ENCODE assay signal across 28 cellular contexts in the genomic region with DNA sequence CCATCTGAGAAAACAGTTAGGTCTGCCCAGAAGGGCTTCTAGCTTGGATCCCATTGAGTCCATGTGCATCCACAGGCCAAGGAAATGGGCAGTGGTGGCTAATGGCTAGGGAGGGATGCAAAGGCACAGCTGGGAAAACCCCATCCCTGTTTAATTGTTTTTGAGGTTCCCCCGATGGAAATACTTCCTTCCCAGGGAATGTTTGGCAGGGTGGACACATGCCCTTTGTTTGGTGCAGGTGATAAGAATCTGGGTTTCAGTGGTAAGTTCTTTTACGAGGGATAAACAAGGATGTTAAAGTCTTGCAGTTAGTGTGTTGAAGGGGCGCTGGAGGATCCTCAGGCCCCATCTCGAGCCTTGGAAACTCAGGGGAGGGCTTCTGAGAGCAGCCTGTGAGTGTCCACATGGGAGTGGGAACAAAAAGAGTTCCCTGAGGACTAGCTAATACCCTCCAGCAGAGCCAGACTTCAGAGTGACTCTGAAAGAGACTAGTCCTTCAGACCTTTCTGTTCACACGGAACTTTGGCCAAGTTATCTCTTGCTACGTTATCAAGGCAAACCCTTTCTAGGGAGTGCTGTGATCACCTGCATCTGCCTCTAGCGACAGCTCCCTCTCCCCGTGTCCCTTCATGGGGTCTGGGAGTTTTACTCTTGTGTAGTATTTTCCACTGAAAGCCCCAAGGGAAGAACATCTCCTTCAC. TPM values are rescaled to one million over a fixed set of nuclear protein-coding genes. Genes with fewer than 3 reads are reported as not detected.
DNase-seq lines count a peak whose midpoint lies in the region; ATAC-seq, FAIRE-seq and TF ChIP-seq lines count a peak whose summit lies in the region.
"Had no signal": no experiment of that assay in that cellular context is flagged by ENCODE, and none has a peak within 500 bp of the region (broad histone marks: within the 10 kb centered on the region; RNA-seq: fewer than 3 reads in every experiment).

No MANE protein-coding gene starts in this region.

- peaks cover 32% of the 10 kb centered on the region for H3K4me1 ChIP-seq in cardiac muscle cell (ENCODE audit: low read depth)
- peaks cover 5% of the 10 kb centered on the region for H3K4me1 ChIP-seq in mammary epithelial cell (ENCODE audit: insufficient read depth, low read length)
- H3K4me1 ChIP-seq in tibial artery: peaks cover 0 to 99% (median 36%) of the 10 kb centered on the region in 4 donors
- H3K4me1 ChIP-seq: lower lobe of right lung, uterus had no signal

- no peak overlapping the region for H3K4me2 ChIP-seq in mammary epithelial cell (ENCODE audit: insufficient read depth, low read depth, low read length)
- H3K4me2 ChIP-seq: KMS-11, SK-N-SH had no signal

- in situ Hi-C loops in mammary epithelial cell (cut with MboI; ENCODE audit: low sequenced_read_pairs in 2 of 2): no loop called here

- no peak overlapping the region for H3K9ac ChIP-seq in mammary epithelial cell (ENCODE audit: insufficient read depth, low read length)
- H3K9ac ChIP-seq: KMS-11, SK-N-SH had no signal

- no peak overlapping the region for H2AFZ ChIP-seq in mammary epithelial cell (ENCODE audit: low read depth, low read length)

- H3K27ac ChIP-seq in cardiac muscle cell: peak overlapping the region; percentile 62
- no peak overlapping the region for H3K27ac ChIP-seq in mammary epithelial cell (ENCODE audit: insufficient read depth, low read depth, low read length)
- peak overlapping the region; percentile 36 to 37 for H3K27ac ChIP-seq in tibial artery
- H3K27ac ChIP-seq: gastroesophageal sphincter, KMS-11, lower lobe of right lung, thoracic aorta, uterus had no signal

- BruUV-seq in mammary epithelial cell (replicated peaks; lab: Mats Ljungman, UMichigan): no TSS peak

- CTCF ChIA-PET in mammary epithelial cell (lab: Charles Lee; ENCODE audit: low non-redundant PET): no interaction called here

- no peaks in the 10 kb centered on the region for H4K20me1 ChIP-seq in mammary epithelial cell (ENCODE audit: insufficient read depth, low read length)

- DNase-seq in cardiac muscle cell (ENCODE audit: low read depth in 1 of 2, low spot score in 1 of 2) (no peak), cardiac septum (ENCODE audit: low spot score) (no peak), mammary epithelial cell (peak; percentile 62), left colon (no peak), tibial artery (no peak), NCI-H1048 (lab: John Stamatoyannopoulos, UW) (no peak), RCC 7860 (ENCODE audit: low spot score) (no peak)
- DNase-seq: 8988T; activated T-cell treated with anti-CD3 and anti-CD28 coated beads for 4 hours; anterior cingulate cortex; CD4-positive, alpha-beta T cell; central memory CD4-positive, alpha-beta T cell; EL; hypothalamus; lower lobe of right lung; NCI-H146; NCI-H446; NCI-H774; SK-N-SH; stimulated activated CD4-positive, alpha-beta T cell treated with anti-CD3 and anti-CD28 coated beads, Interleukin-15, amount 100 ng/mL, for 24 hours; stimulated activated naive CD4-positive, alpha-beta T cell treated with Interleukin-2 at 50 U/mL for 16 hours; uterus had no signal

- no peak for FAIRE-seq in RCC 7860 (lab: Jason Lieb, UNC)
- FAIRE-seq: endometrium, GM12892 had no signal

- H3K36me3 ChIP-seq in cardiac muscle cell: no peaks in the 10 kb centered on the region
- no peaks in the 10 kb centered on the region for H3K36me3 ChIP-seq in mammary epithelial cell (ENCODE audit: insufficient read depth, low read length)
- H3K36me3 ChIP-seq in tibial artery: no peaks in the 10 kb centered on the region
- H3K36me3 ChIP-seq: gastroesophageal sphincter, lower lobe of right lung, thoracic aorta, uterus had no signal

- no peaks in the 10 kb centered on the region for H3K27me3 ChIP-seq in cardiac muscle cell
- H3K27me3 ChIP-seq in mammary epithelial cell (ENCODE audit: insufficient read depth, low read length): no peaks in the 10 kb centered on the region
- H3K27me3 ChIP-seq in tibial artery: no peaks in the 10 kb centered on the region
- H3K27me3 ChIP-seq: gastroesophageal sphincter, uterus had no signal

- TF ChIP-seq CTCF in cardiac muscle cell (IDR thresholded peaks at IDR 0.05; ENCODE audit: low read depth, low read length) (no peak), mammary epithelial cell (conservative IDR thresholded peaks at IDR 0.05 in 1 of 2, IDR thresholded peaks at IDR 0.05 in 1 of 2; ENCODE audit: extremely low read depth in 1 of 2, insufficient read depth in 1 of 2, low read depth in 1 of 2, low read length in 2 of 2) (no peak), tibial artery (IDR thresholded peaks at IDR 0.05) (no peak)

- no peak overlapping the region for H3K4me3 ChIP-seq in cardiac muscle cell
- no peak overlapping the region for H3K4me3 ChIP-seq in mammary epithelial cell (replicated peaks in 1 of 3; ENCODE audit: insufficient read depth in 1 of 3, low read depth in 2 of 3, low read length in 3 of 3)
- H3K4me3 ChIP-seq in tibial artery: no peak overlapping the region
- H3K4me3 ChIP-seq: gastroesophageal sphincter, lower lobe of right lung, thoracic aorta, uterus had no signal

- WGBS in mammary epithelial cell (ENCODE audit: low coverage, missing lambda C conversion rate): 29% methylated on average over 8 of the region's 8 CpGs

- ATAC-seq in left colon: peak; percentile 67
- no peak for ATAC-seq in GM18873 (IDR thresholded peaks at IDR 0.05; ENCODE audit: low FRiP score, unreplicated experiment)
- ATAC-seq: gastroesophageal sphincter had no signal

- dilution Hi-C loops in mammary epithelial cell (cut with HindIII; ENCODE audit: low sequenced_read_pairs): loop anchor here (5.0 kb wide), 1 partner anchor 63 kb away; no protein-coding TSS in a partner anchor

- intact Hi-C loops in cardiac septum (cut with DNase I): no loop called here
- intact Hi-C loops in mammary epithelial cell (cut with micrococcal nuclease): no loop called here
- intact Hi-C loops in left colon (cut with DNase I, micrococcal nuclease): no loop called here
- intact Hi-C loops in tibial artery (cut with DNase I; ENCODE audit: low total_unique reads): no loop called here

- H3K9me3 ChIP-seq in cardiac muscle cell (ENCODE audit: low read depth): no peaks in the 10 kb centered on the region
- H3K9me3 ChIP-seq in mammary epithelial cell (replicated peaks; ENCODE audit: insufficient read depth, low read length): no peaks in the 10 kb centered on the region
- no peaks in the 10 kb centered on the region for H3K9me3 ChIP-seq in tibial artery
- H3K9me3 ChIP-seq: gastroesophageal sphincter, lower lobe of right lung, SK-N-SH, thoracic aorta, uterus had no signal

- H3K79me2 ChIP-seq in mammary epithelial cell (ENCODE audit: insufficient read depth, low read length): peaks cover 65% of the 10 kb centered on the region

RNA-seq across cellular contexts. Expression of a gene that starts 17.4 kb away (rescaled TPM):
- 35.1 and 45.7 TPM in 2 replicates for total RNA-seq in cardiac muscle cell
- 15.2 and 19.0 TPM in 2 replicates for polyA plus RNA-seq in cardiac muscle cell
- 34.3 TPM for total RNA-seq in cardiac septum
- total RNA-seq in mammary epithelial cell: 10 to 100 TPM; 10.5 to 31.2 TPM
- polyA plus RNA-seq in mammary epithelial cell: 11.7 TPM
- polyA minus RNA-seq in mammary epithelial cell: 44.5 TPM
- total RNA-seq in left colon: 10 to 100 TPM; 26.0 to 33.4 TPM
